Comparison of ENCODE assay signal across 14 cellular contexts in the genomic region with DNA sequence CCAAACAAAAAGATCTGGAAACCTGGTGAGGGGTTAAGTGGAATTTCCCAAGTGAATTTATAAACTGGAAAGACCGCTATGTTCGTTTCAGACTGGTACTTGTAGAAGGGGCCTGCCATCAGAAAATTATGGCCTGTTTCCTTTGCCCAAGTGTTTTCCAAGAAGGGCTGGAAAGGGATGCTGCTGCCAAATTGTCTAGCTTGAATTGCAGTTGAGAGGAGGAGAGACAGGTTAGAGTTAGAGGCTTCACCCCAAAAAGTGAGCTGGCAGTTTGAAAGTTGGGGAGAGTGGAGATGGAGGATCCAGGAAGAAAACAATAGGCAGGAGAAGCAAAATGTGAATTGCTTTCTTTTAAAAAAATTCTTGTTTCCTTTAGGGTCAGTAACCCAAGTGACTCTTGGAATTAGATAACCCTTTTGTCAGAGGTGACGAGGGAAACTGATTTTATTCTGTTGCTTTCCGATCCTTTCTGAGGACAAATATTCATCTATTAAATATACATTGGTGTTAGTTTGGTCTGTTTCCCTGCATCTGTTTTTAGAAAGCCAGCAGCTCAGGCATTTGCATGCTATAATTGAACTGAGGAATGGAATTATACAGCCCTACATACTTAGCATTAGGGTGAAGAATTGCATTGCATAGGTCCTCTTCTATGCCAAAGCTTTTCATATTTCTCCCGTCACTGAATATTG.
DNase-seq lines count a peak whose midpoint lies in the region; ATAC-seq and TF ChIP-seq lines count a peak whose summit lies in the region.
"Had no signal": no experiment of that assay in that cellular context is flagged by ENCODE, and none has a peak within 500 bp of the region (broad histone marks: within the 10 kb centered on the region; RNA-seq: fewer than 3 reads in every experiment).

No MANE protein-coding gene starts in this region.

- no peak overlapping the region for H3K4me3 Mint-ChIP-seq in CD4-positive, alpha-beta T cell
- H3K4me3 Mint-ChIP-seq: activated naive CD8-positive, alpha-beta T cell treated with anti-CD3 and anti-CD28 coated beads, Interleukin-2, amount 10 ng/mL, durations not matched to agents 7 days and 5 days; stimulated activated effector memory CD8-positive, alpha-beta T cell treated with anti-CD3 and anti-CD28 coated beads, Interleukin-12 subunit alpha, Interleukin-12 subunit beta, amount 100 ng/mL, for 72 hours had no signal

- no peak overlapping the region for H3K27ac Mint-ChIP-seq in CD4-positive, alpha-beta T cell
- H3K27ac Mint-ChIP-seq: activated naive CD8-positive, alpha-beta T cell treated with anti-CD3 and anti-CD28 coated beads, Interleukin-2, amount 10 ng/mL, durations not matched to agents 7 days and 5 days; stimulated activated effector memory CD8-positive, alpha-beta T cell treated with anti-CD3 and anti-CD28 coated beads, Interleukin-12 subunit alpha, Interleukin-12 subunit beta, amount 100 ng/mL, for 72 hours had no signal

- POLR2A ChIA-PET in CD4-positive, alpha-beta T cell (lab: Charles Lee) = no interaction called here

- peak overlapping the region; percentile 80 for H3K27ac ChIP-seq in left ventricle myocardium inferior (replicated peaks)
- H3K27ac ChIP-seq in right cardiac atrium (ENCODE audit: low read length) = peak overlapping the region; percentile 51
- peak overlapping the region; percentile 46 to 82 for H3K27ac ChIP-seq in aorta (ENCODE audit: low read depth in 1 of 2, low read length in 2 of 2)
- H3K27ac ChIP-seq in CD4-positive, alpha-beta T cell (ENCODE audit: low read depth, low read length) = no peak overlapping the region

- H3K27me3 Mint-ChIP-seq in CD4-positive, alpha-beta T cell = no peaks in the 10 kb centered on the region

- ATAC-seq in Right ventricle myocardium inferior (no peak), right cardiac atrium (no peak), aorta (ENCODE audit: low FRiP score) (no peak), HG03460 (IDR thresholded peaks at IDR 0.05; ENCODE audit: unreplicated experiment) (no peak)
- ATAC-seq in CD4-positive, alpha-beta T cell (ENCODE audit: poor library complexity) = no peak
- ATAC-seq: stimulated activated effector memory CD8-positive, alpha-beta T cell treated with anti-CD3 and anti-CD28 coated beads, Interleukin-12 subunit alpha, Interleukin-12 subunit beta, amount 100 ng/mL, for 72 hours had no signal

- CTCF ChIA-PET in CD4-positive, alpha-beta T cell (lab: Charles Lee) = interaction anchor here (1.4 kb wide), 1 partner anchor 14 kb away, joined by 3 read pairs; no protein-coding TSS in a partner anchor

- H3K4me1 ChIP-seq in left ventricle myocardium inferior (peaks cover 79% of the 10 kb centered on the region), right cardiac atrium (ENCODE audit: control insufficient read depth, insufficient read depth, low read length) (no peaks in the 10 kb centered on the region), aorta (ENCODE audit: control insufficient read depth in 1 of 2, insufficient read depth in 2 of 2, low read length in 2 of 2) (no peaks in the 10 kb centered on the region)

- no peaks in the 10 kb centered on the region for H3K9me3 ChIP-seq in left ventricle myocardium inferior (replicated peaks)
- no peaks in the 10 kb centered on the region for H3K9me3 ChIP-seq in right cardiac atrium (ENCODE audit: control insufficient read depth, low read length)
- no peaks in the 10 kb centered on the region for H3K9me3 ChIP-seq in aorta (ENCODE audit: control insufficient read depth, low read length)
- no peaks in the 10 kb centered on the region for H3K9me3 ChIP-seq in CD4-positive, alpha-beta T cell (ENCODE audit: control insufficient read depth, low read length)

- no peak for DNase-seq in left ventricle myocardium inferior
- DNase-seq in Right ventricle myocardium inferior (ENCODE audit: missing footprints) = no peak
- DNase-seq in right cardiac atrium = no peak
- peak; percentile 73 for DNase-seq in pons (ENCODE audit: low spot score)
- no peak for DNase-seq in aorta
- no peak for DNase-seq in CD4-positive, alpha-beta T cell
- no peak for DNase-seq in ecto neural progenitor cell (ENCODE audit: low spot score)
- DNase-seq: activated naive CD8-positive, alpha-beta T cell treated with anti-CD3 and anti-CD28 coated beads, Interleukin-2, amount 10 ng/mL, durations not matched to agents 7 days and 5 days; activated T-cell treated with anti-CD3 and anti-CD28 coated beads for 4 hours; cortex of kidney; NCI-H2081 treated with DMSO at 0.1 percent for 48 hours; T-helper 2 cell had no signal

- intact Hi-C loops in left ventricle myocardium inferior (cut with micrococcal nuclease) = no loop called here
- intact Hi-C loops in Right ventricle myocardium inferior (cut with DNase I) = no loop called here
- intact Hi-C loops in right cardiac atrium (cut with DNase I) = no loop called here
- intact Hi-C loops in aorta (cut with DNase I) = loop anchor here in 1 of 2 donors (5.0 kb wide), 1 partner anchor 81 kb away; the partner anchor contains the start of gene PRR15
- intact Hi-C loops in CD4-positive, alpha-beta T cell (cut with DNase I, micrococcal nuclease) = no loop called here

- no peaks in the 10 kb centered on the region for H3K36me3 Mint-ChIP-seq in CD4-positive, alpha-beta T cell (ENCODE audit: low read depth)
- H3K36me3 Mint-ChIP-seq: activated naive CD8-positive, alpha-beta T cell treated with anti-CD3 and anti-CD28 coated beads, Interleukin-2, amount 10 ng/mL, durations not matched to agents 7 days and 5 days; stimulated activated effector memory CD8-positive, alpha-beta T cell treated with anti-CD3 and anti-CD28 coated beads, Interleukin-12 subunit alpha, Interleukin-12 subunit beta, amount 100 ng/mL, for 72 hours had no signal

- no peaks in the 10 kb centered on the region for H3K36me3 ChIP-seq in left ventricle myocardium inferior
- no peaks in the 10 kb centered on the region for H3K36me3 ChIP-seq in aorta (ENCODE audit: control insufficient read depth in 1 of 2, insufficient read depth in 2 of 2, low read length in 1 of 2)

- H3K9me3 Mint-ChIP-seq in CD4-positive, alpha-beta T cell = no peaks in the 10 kb centered on the region
- H3K9me3 Mint-ChIP-seq: activated naive CD8-positive, alpha-beta T cell treated with anti-CD3 and anti-CD28 coated beads, Interleukin-2, amount 10 ng/mL, durations not matched to agents 7 days and 5 days; stimulated activated effector memory CD8-positive, alpha-beta T cell treated with anti-CD3 and anti-CD28 coated beads, Interleukin-12 subunit alpha, Interleukin-12 subunit beta, amount 100 ng/mL, for 72 hours had no signal

- no peaks in the 10 kb centered on the region for H3K27me3 ChIP-seq in left ventricle myocardium inferior (ENCODE audit: low read depth)
- no peaks in the 10 kb centered on the region for H3K27me3 ChIP-seq in right cardiac atrium (ENCODE audit: control insufficient read depth, insufficient read depth)
- H3K27me3 ChIP-seq in aorta (ENCODE audit: control insufficient read depth in 1 of 2, insufficient read depth in 2 of 2, low read length in 1 of 2) = no peaks in the 10 kb centered on the region
- no peaks in the 10 kb centered on the region for H3K27me3 ChIP-seq in CD4-positive, alpha-beta T cell (ENCODE audit: control insufficient read depth, insufficient read depth, low read length)

- TF ChIP-seq CTCF in left ventricle myocardium inferior (IDR thresholded peaks at IDR 0.05; ENCODE audit: borderline replicate concordance) = no peak
- no peak for TF ChIP-seq CTCF in CD4-positive, alpha-beta T cell (IDR thresholded peaks at IDR 0.05)

- peak overlapping the region; percentile 45 for H3K4me3 ChIP-seq in left ventricle myocardium inferior
- H3K4me3 ChIP-seq in right cardiac atrium (ENCODE audit: low read length) = no peak overlapping the region
- H3K4me3 ChIP-seq in aorta (ENCODE audit: low read length in 2 of 2) = peak overlapping the region in 1 of 2 donors; percentile 44

- 55% methylated on average over 5 of the region's 5 CpGs for WGBS in right cardiac atrium
- 15 to 22% methylated on average over 5 of the region's 5 CpGs for WGBS in aorta, 2 donors

- H3K4me1 Mint-ChIP-seq in CD4-positive, alpha-beta T cell (ENCODE audit: low read depth) = no peaks in the 10 kb centered on the region
- H3K4me1 Mint-ChIP-seq: activated naive CD8-positive, alpha-beta T cell treated with anti-CD3 and anti-CD28 coated beads, Interleukin-2, amount 10 ng/mL, durations not matched to agents 7 days and 5 days had no signal
